In the genomic region with DNA sequence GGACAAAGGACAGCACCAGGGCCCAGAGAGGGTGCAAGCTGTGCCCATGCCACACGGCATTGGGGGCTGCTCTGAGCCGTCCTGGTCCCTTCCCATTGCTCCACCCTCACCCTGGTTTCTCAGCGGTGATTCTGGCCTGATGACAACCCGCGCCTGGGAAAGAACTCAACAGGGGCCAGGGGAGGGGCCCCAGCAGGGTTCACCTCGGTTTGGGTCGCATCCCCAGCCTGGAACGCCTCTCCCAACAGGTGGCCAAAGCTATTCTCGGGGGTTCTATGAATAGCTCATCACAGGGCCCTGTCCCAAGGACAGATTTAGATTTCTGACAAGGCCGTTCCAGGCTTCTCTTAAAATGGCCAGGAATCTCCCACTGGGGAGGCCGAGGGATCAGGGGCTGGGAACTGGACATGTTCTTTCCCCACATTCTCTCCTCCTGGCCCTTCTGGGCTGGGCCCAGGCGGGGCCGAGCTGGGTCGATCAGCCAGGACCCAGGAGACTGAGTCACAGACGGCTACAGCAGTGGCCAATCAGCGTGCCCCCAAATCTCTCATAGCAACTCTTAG, we compare ENCODE assay signal across 1 cellular context.
TF ChIP-seq lines count a peak whose summit lies in the region.

No MANE protein-coding gene starts in this region.

TF ChIP-seq in H1, 55 proteins besides CTCF, POLR2A, EP300 and RAD21:
- TF ChIP-seq ASH2L (IDR thresholded peaks at IDR 0.05; ENCODE audit: low read length) (no peak), MAFK (IDR thresholded peaks at IDR 0.05; ENCODE audit: low read depth, low read length) (no peak), TEAD4 (IDR thresholded peaks at IDR 0.05; ENCODE audit: low read depth, low read length) (no peak), SIN3A (conservative IDR thresholded peaks at IDR 0.05 in 1 of 2, IDR thresholded peaks at IDR 0.05 in 1 of 2; ENCODE audit: low read depth in 1 of 2, low read length in 2 of 2) (no peak)
